Comparison of ENCODE assay signal across 8 cellular contexts in genomic region chr16:87806246-87806607, GRCh38. TPM values are rescaled to one million over a fixed set of nuclear protein-coding genes. Genes with fewer than 3 reads are reported as not detected.
DNase-seq lines count a peak whose midpoint lies in the region; ATAC-seq and TF ChIP-seq lines count a peak whose summit lies in the region.

No MANE protein-coding gene starts in this region.

- H3K4me1 ChIP-seq in tibial artery (peaks cover 0 to 17% (median 15%) of the 10 kb centered on the region in 4 donors), aorta (ENCODE audit: control insufficient read depth in 1 of 2, insufficient read depth in 2 of 2, low read length in 2 of 2) (no peaks in the 10 kb centered on the region)

- H3K4me3 ChIP-seq in foreskin fibroblast (ENCODE audit: low read depth in 1 of 2, low read length in 2 of 2) (peak overlapping the region; percentile 46 to 58), tibial artery (peak overlapping the region; percentile 43 to 50), aorta (ENCODE audit: low read length in 2 of 2) (no peak overlapping the region)

- ATAC-seq in aorta (ENCODE audit: low FRiP score), result no peak

- H3K27me3 ChIP-seq in tibial artery (peaks cover 0 to 23% of the 10 kb centered on the region in 2 donors), aorta (ENCODE audit: control insufficient read depth in 1 of 2, insufficient read depth in 2 of 2, low read length in 1 of 2) (no peaks in the 10 kb centered on the region)

- intact Hi-C loops in tibial artery (cut with DNase I; ENCODE audit: low total_unique reads), result no loop called here
- intact Hi-C loops in aorta (cut with DNase I), result no loop called here

- H3K27ac ChIP-seq in tibial artery (no peak overlapping the region), aorta (ENCODE audit: low read depth in 1 of 2, low read length in 2 of 2) (no peak overlapping the region)

- 12 to 16% methylated on average over 16 of the region's 16 CpGs for WGBS in aorta, 2 donors

- H3K36me3 ChIP-seq in tibial artery (no peaks in the 10 kb centered on the region), aorta (ENCODE audit: control insufficient read depth in 1 of 2, insufficient read depth in 2 of 2, low read length in 1 of 2) (no peaks in the 10 kb centered on the region)

- TF ChIP-seq CTCF in foreskin fibroblast (IDR thresholded peaks at IDR 0.05; ENCODE audit: low read depth, low read length) (no peak), tibial artery (IDR thresholded peaks at IDR 0.05) (no peak), GM10266 (IDR thresholded peaks at IDR 0.05; ENCODE audit: control insufficient read depth, insufficient read depth, low read depth, missing control alignments) (no peak)

- peak; percentile 3 for DNase-seq in activated effector memory CD4-positive, alpha-beta T cell treated with Interleukin-2 at 50 U/mL for 16 hours
- no peak for DNase-seq in activated effector memory CD4-positive, alpha-beta T cell treated with anti-CD3 and anti-CD28 coated beads, Interleukin-2, amount 50 U/mL, for 16 hours
- peak; percentile 45 to 47 for DNase-seq in activated CD4-positive, alpha-beta T cell treated with anti-CD3 and anti-CD28 coated beads, Interleukin-2, amount 50 U/mL, for 48 hours
- DNase-seq in foreskin fibroblast (peak; percentile 27 to 62), tibial artery (no peak), GM03348 (ENCODE audit: low spot score) (no peak), GM10266 (ENCODE audit: extremely low spot score) (no peak), aorta (no peak)

- H3K9me3 ChIP-seq in tibial artery (no peaks in the 10 kb centered on the region), aorta (ENCODE audit: control insufficient read depth, low read length) (no peaks in the 10 kb centered on the region)

RNA-seq across cellular contexts. Expression of gene KLHDC4, which starts 40.4 kb away (rescaled TPM):
- total RNA-seq in aorta, result 10 to 100 TPM; 33.3 to 39.0 TPM
- polyA plus RNA-seq in aorta, result 10 to 100 TPM; 12.0 to 52.3 TPM

Comparison
In these comparisons a context has a peak if more than half of its experiments do, and no peak if none do; other contexts are left out.
1. DNase-seq: peak in activated effector memory CD4-positive, alpha-beta T cell treated with Interleukin-2 at 50 U/mL for 16 hours (single experiment), activated CD4-positive, alpha-beta T cell treated with anti-CD3 and anti-CD28 coated beads, Interleukin-2, amount 50 U/mL, for 48 hours (2 of 2) and foreskin fibroblast (2 of 2); none in activated effector memory CD4-positive, alpha-beta T cell treated with anti-CD3 and anti-CD28 coated beads, Interleukin-2, amount 50 U/mL, for 16 hours (single experiment), tibial artery (0 of 2), GM03348 (single experiment), GM10266 (single experiment) and aorta (0 of 2).
2. H3K4me3 ChIP-seq: peak in foreskin fibroblast (2 of 2) and tibial artery (2 of 2); none in aorta (0 of 2).